Comparison of ENCODE assay signal across 10 cellular contexts in genomic region chr12:108665608-108666202, GRCh38. TPM values are rescaled to one million over a fixed set of nuclear protein-coding genes. Genes with fewer than 3 reads are reported as not detected.
DNase-seq lines count a peak whose midpoint lies in the region; ATAC-seq and TF ChIP-seq lines count a peak whose summit lies in the region.
"Had no signal": no experiment of that assay in that cellular context is flagged by ENCODE, and none has a peak within 500 bp of the region (broad histone marks: within the 10 kb centered on the region; RNA-seq: fewer than 3 reads in every experiment).

No MANE protein-coding gene starts in this region.

- ATAC-seq in activated CD8-positive, alpha-beta T cell treated with anti-CD3 and anti-CD28 coated beads for 36 hours = no peak

- H3K27ac ChIP-seq in Karpas-422 (ENCODE audit: low read length) (no peak overlapping the region), liver (ENCODE audit: low read depth in 1 of 2, low read length in 2 of 2) (peak overlapping the region; percentile 88), subcutaneous abdominal adipose tissue (ENCODE audit: low read depth, low read length) (peak overlapping the region; percentile 98)

- no peaks in the 10 kb centered on the region for H3K79me2 ChIP-seq in Karpas-422 (ENCODE audit: low read length)

- H3K4me3 ChIP-seq in Karpas-422 (ENCODE audit: low read length) (no peak overlapping the region), liver (ENCODE audit: low read depth in 1 of 3, low read length in 3 of 3) (no peak overlapping the region), subcutaneous abdominal adipose tissue (ENCODE audit: low read depth in 1 of 5, low read length in 5 of 5) (no peak overlapping the region), lower leg skin (ENCODE audit: low read depth, poor library complexity, severe bottlenecking) (no peak overlapping the region)
- H3K4me3 ChIP-seq: mucosa of descending colon had no signal

- H2AFZ ChIP-seq in Karpas-422 (ENCODE audit: low read length) = no peak overlapping the region

- peak in 1 of 2 donors; percentile 43 for TF ChIP-seq RAD21 in liver (IDR thresholded peaks at IDR 0.05)

- no peaks in the 10 kb centered on the region for H3K27me3 ChIP-seq in Karpas-422 (ENCODE audit: low read length)
- no peaks in the 10 kb centered on the region for H3K27me3 ChIP-seq in liver (ENCODE audit: control insufficient read depth in 4 of 4, insufficient read depth in 4 of 4, low read length in 3 of 4)
- no peaks in the 10 kb centered on the region for H3K27me3 ChIP-seq in subcutaneous abdominal adipose tissue (ENCODE audit: control insufficient read depth in 5 of 5, insufficient read depth in 4 of 5, low read length in 5 of 5)

- H3K4me1 Mint-ChIP-seq in brain = peaks cover 75% of the 10 kb centered on the region
- H3K4me1 Mint-ChIP-seq in activated CD8-positive, alpha-beta T cell treated with anti-CD3 and anti-CD28 coated beads for 36 hours (ENCODE audit: low read depth) = peaks cover 19% of the 10 kb centered on the region

- 60% methylated on average over 6 of the region's 6 CpGs for WGBS in liver
- 78 to 81% methylated on average over 6 of the region's 6 CpGs for WGBS in lower leg skin, 2 donors

- peak overlapping the region; percentile 87 for H3K4me2 ChIP-seq in Karpas-422 (ENCODE audit: low read depth, low read length, poor library complexity, severe bottlenecking)

- H3K9me2 ChIP-seq in Karpas-422 (replicated peaks; ENCODE audit: insufficient read depth, low read length) = no peaks in the 10 kb centered on the region

- H3K36me3 ChIP-seq in Karpas-422 (ENCODE audit: insufficient read depth, low read length) = no peaks in the 10 kb centered on the region
- H3K36me3 ChIP-seq in liver (ENCODE audit: control insufficient read depth in 4 of 4, insufficient read depth in 3 of 4, low read depth in 1 of 4, low read length in 3 of 4) = no peaks in the 10 kb centered on the region
- H3K36me3 ChIP-seq in subcutaneous abdominal adipose tissue (ENCODE audit: control insufficient read depth in 5 of 5, insufficient read depth in 5 of 5, low read length in 5 of 5) = peaks cover 0 to 10% (median 7%) of the 10 kb centered on the region in 5 donors

- H3K4me1 ChIP-seq in Karpas-422 (ENCODE audit: low read length) (peaks cover 51% of the 10 kb centered on the region), liver (ENCODE audit: control insufficient read depth in 4 of 4, insufficient read depth in 4 of 4, low read length in 3 of 4) (peaks cover 3 to 29% (median 22%) of the 10 kb centered on the region in 4 donors), subcutaneous abdominal adipose tissue (ENCODE audit: control insufficient read depth in 5 of 5, insufficient read depth in 5 of 5, low read length in 5 of 5) (peaks cover 11 to 56% (median 48%) of the 10 kb centered on the region in 5 donors)

- DNase-seq in Karpas-422 = no peak
- DNase-seq in lower leg skin (ENCODE audit: low spot score in 2 of 2) = no peak
- no peak for DNase-seq in activated CD8-positive, alpha-beta T cell treated with anti-CD3 and anti-CD28 coated beads for 36 hours
- DNase-seq in DMS53 (lab: John Stamatoyannopoulos, UW) = no peak
- no peak for DNase-seq in NCI-H1930 (lab: John Stamatoyannopoulos, UW)
- DNase-seq: activated T-cell treated with anti-CD3 and anti-CD28 coated beads, Interleukin-2, amount 50 U/mL, for 72 hours had no signal

- peak overlapping the region; percentile 76 to 96 (median 81) for H3K27ac Mint-ChIP-seq in brain
- no peak overlapping the region for H3K27ac Mint-ChIP-seq in activated CD8-positive, alpha-beta T cell treated with anti-CD3 and anti-CD28 coated beads for 36 hours
- H3K27ac Mint-ChIP-seq: activated T-cell treated with anti-CD3 and anti-CD28 coated beads, Interleukin-2, amount 50 U/mL, for 72 hours had no signal

- TF ChIP-seq CTCF in brain (conservative IDR thresholded peaks at IDR 0.05) (no peak), liver (IDR thresholded peaks at IDR 0.05; ENCODE audit: low read depth, low read length, missing input control) (no peak), lower leg skin (IDR thresholded peaks at IDR 0.05) (no peak)
- no peak for TF ChIP-seq CTCF in activated CD8-positive, alpha-beta T cell treated with anti-CD3 and anti-CD28 coated beads for 36 hours (IDR thresholded peaks at IDR 0.05)

- peak overlapping the region in 3 of 5 experiments; percentile 32 to 64 (median 50) for H3K4me3 Mint-ChIP-seq in brain
- H3K4me3 Mint-ChIP-seq in activated CD8-positive, alpha-beta T cell treated with anti-CD3 and anti-CD28 coated beads for 36 hours = no peak overlapping the region
- H3K4me3 Mint-ChIP-seq: activated T-cell treated with anti-CD3 and anti-CD28 coated beads, Interleukin-2, amount 50 U/mL, for 72 hours had no signal

- H3K9ac ChIP-seq in Karpas-422 (ENCODE audit: low read length) (peak overlapping the region; percentile 18; the same call in 1 of the 2 replicates), liver (ENCODE audit: low read depth in 1 of 2, low read length in 2 of 2) (peak overlapping the region in 1 of 2 donors; percentile 71), subcutaneous abdominal adipose tissue (ENCODE audit: low read length in 5 of 5) (peak overlapping the region in 2 of 5 donors; percentile 27 to 44)

- no peaks in the 10 kb centered on the region for H3K9me3 Mint-ChIP-seq in brain
- H3K9me3 Mint-ChIP-seq in activated CD8-positive, alpha-beta T cell treated with anti-CD3 and anti-CD28 coated beads for 36 hours = no peaks in the 10 kb centered on the region
- H3K9me3 Mint-ChIP-seq: activated T-cell treated with anti-CD3 and anti-CD28 coated beads, Interleukin-2, amount 50 U/mL, for 72 hours had no signal

- H3K27me3 Mint-ChIP-seq in brain = no peaks in the 10 kb centered on the region
- H3K27me3 Mint-ChIP-seq in activated CD8-positive, alpha-beta T cell treated with anti-CD3 and anti-CD28 coated beads for 36 hours = no peaks in the 10 kb centered on the region

- TF ChIP-seq POLR2A in lower leg skin (IDR thresholded peaks at IDR 0.05) = no peak

- H4K20me1 ChIP-seq in Karpas-422 (ENCODE audit: insufficient read depth, low read depth, low read length) = peaks cover 15% of the 10 kb centered on the region; the same call in 1 of the 2 replicates

- CTCF ChIA-PET in activated CD8-positive, alpha-beta T cell treated with anti-CD3 and anti-CD28 coated beads for 36 hours (lab: Charles Lee) = interaction anchor here (0.7 to 10.9 kb wide), 42 partner anchors 8 to 427 kb away, joined by 3 to 347 read pairs (median 6); partner anchors contain the start of genes ALKBH2 and SELPLG

- intact Hi-C loops in lower leg skin (cut with DNase I; ENCODE audit: low total_unique reads) = loop anchor here (2.0 to 10.0 kb wide), 2 partner anchors 141 to 289 kb away; no protein-coding TSS in a partner anchor
- intact Hi-C loops in activated CD8-positive, alpha-beta T cell treated with anti-CD3 and anti-CD28 coated beads for 36 hours (cut with micrococcal nuclease) = loop anchor here (2.0 to 10.0 kb wide), 3 partner anchors 69 to 285 kb away; partner anchors contain the start of gene CORO1C

- H3K36me3 Mint-ChIP-seq in brain = peaks cover 36% of the 10 kb centered on the region
- no peaks in the 10 kb centered on the region for H3K36me3 Mint-ChIP-seq in activated CD8-positive, alpha-beta T cell treated with anti-CD3 and anti-CD28 coated beads for 36 hours (ENCODE audit: low read depth)

- H3K9me3 ChIP-seq in Karpas-422 (ENCODE audit: low read length) (peaks cover 3% of the 10 kb centered on the region; the same call in 1 of the 2 replicates), liver (ENCODE audit: control insufficient read depth in 4 of 4, low read length in 3 of 4) (no peaks in the 10 kb centered on the region), subcutaneous abdominal adipose tissue (ENCODE audit: control insufficient read depth in 5 of 5, low read length in 5 of 5) (no peaks in the 10 kb centered on the region)
- H3K9me3 ChIP-seq: mucosa of descending colon had no signal

- POLR2A ChIA-PET in activated CD8-positive, alpha-beta T cell treated with anti-CD3 and anti-CD28 coated beads for 36 hours (lab: Charles Lee) = interaction anchor here (1.0 to 1.7 kb wide), 3 partner anchors 28 to 68 kb away, joined by 3 to 6 read pairs (median 3); no protein-coding TSS in a partner anchor

TF ChIP-seq in liver, 16 proteins besides CTCF, POLR2A, EP300 and RAD21:
- TF ChIP-seq NR2F2 (IDR thresholded peaks at IDR 0.05) (no peak), SP1 (IDR thresholded peaks at IDR 0.05) (peak; percentile 66), REST (IDR thresholded peaks at IDR 0.05) (peak; percentile 17), FOXA1 (IDR thresholded peaks at IDR 0.05) (no peak), RXRA (IDR thresholded peaks at IDR 0.05) (peak; percentile 90 to 98), HNF4A (conservative IDR thresholded peaks at IDR 0.05) (peak in 1 of 2 donors; percentile 20)

RNA-seq across cellular contexts. Expression of gene SELPLG, which starts 32.0 kb away (rescaled TPM):
- 0.97 and 2.5 TPM in 2 replicates for total RNA-seq in Karpas-422 (2014; rRNA removed; shearing (Covaris generic); ENCODE audit: low replicate concordance)
- polyA plus RNA-seq in brain (ENCODE audit: insufficient read depth, low read depth, low replicate concordance) (8.1 TPM), liver (1 to 10 TPM; 2.1 to 4.8 TPM)
- total RNA-seq in liver (1 to 10 TPM; 4.8 to 9.6 TPM), lower leg skin (1 to 10 TPM; 1.2 to 4.6 (median 3.0) TPM)
- 10 to 100 TPM; 22.1 to 23.8 TPM for total RNA-seq in activated CD8-positive, alpha-beta T cell treated with anti-CD3 and anti-CD28 coated beads for 36 hours
